Comparison of ENCODE assay signal across 1 cellular context in genomic region chr10:71646592-71647292, GRCh38.
TF ChIP-seq lines count a peak whose summit lies in the region.

No MANE protein-coding gene starts in this region.

TF ChIP-seq in K562, 482 proteins besides CTCF, POLR2A, EP300 and RAD21 (continued from another document):
- TF ChIP-seq ZBTB40 (IDR thresholded peaks at IDR 0.05) (peak; percentile 60), ZBTB40 (CRISPR knock-in tag; IDR thresholded peaks at IDR 0.05) (no peak), TFAP4 (CRISPR knock-in tag; IDR thresholded peaks at IDR 0.05; ENCODE audit: borderline replicate concordance) (peak; percentile 33; the same call in 1 of the 2 replicates), SREBF2 (CRISPR knock-in tag; IDR thresholded peaks at IDR 0.05) (0 out of 2 replicates have a peak, but pooled peaks have one; percentile 30), MAX (CRISPR knock-in tag; IDR thresholded peaks at IDR 0.05) (0 out of 2 replicates have a peak, but pooled peaks have one; percentile 13), PKNOX1 (IDR thresholded peaks at IDR 0.05) (peak; percentile 71), ZFX (CRISPR knock-in tag; IDR thresholded peaks at IDR 0.05) (peak; percentile 4; the same call in 1 of the 2 replicates), RBM39 (optimal IDR thresholded peaks at IDR 0.05; ENCODE audit: low read depth, low read length) (no peak), ZNF764 (CRISPR knock-in tag; IDR thresholded peaks at IDR 0.05; ENCODE audit: low read depth) (no peak)
- TF ChIP-seq, protein P1, sequence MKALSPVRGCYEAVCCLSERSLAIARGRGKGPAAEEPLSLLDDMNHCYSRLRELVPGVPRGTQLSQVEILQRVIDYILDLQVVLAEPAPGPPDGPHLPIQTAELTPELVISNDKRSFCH (CRISPR knock-in tag; IDR thresholded peaks at IDR 0.05), result no peak
- TF ChIP-seq, protein P1 (tag; IDR thresholded peaks at IDR 0.05), result no peak
- TF ChIP-seq, protein P2, sequence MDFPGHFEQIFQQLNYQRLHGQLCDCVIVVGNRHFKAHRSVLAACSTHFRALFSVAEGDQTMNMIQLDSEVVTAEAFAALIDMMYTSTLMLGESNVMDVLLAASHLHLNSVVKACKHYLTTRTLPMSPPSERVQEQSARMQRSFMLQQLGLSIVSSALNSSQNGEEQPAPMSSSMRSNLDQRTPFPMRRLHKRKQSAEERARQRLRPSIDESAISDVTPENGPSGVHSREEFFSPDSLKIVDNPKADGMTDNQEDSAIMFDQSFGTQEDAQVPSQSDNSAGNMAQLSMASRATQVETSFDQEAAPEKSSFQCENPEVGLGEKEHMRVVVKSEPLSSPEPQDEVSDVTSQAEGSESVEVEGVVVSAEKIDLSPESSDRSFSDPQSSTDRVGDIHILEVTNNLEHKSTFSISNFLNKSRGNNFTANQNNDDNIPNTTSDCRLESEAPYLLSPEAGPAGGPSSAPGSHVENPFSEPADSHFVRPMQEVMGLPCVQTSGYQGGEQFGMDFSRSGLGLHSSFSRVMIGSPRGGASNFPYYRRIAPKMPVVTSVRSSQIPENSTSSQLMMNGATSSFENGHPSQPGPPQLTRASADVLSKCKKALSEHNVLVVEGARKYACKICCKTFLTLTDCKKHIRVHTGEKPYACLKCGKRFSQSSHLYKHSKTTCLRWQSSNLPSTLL (IDR thresholded peaks at IDR 0.05), result no peak
